ENCODE assay signal across 2 cellular contexts in the genomic region with DNA sequence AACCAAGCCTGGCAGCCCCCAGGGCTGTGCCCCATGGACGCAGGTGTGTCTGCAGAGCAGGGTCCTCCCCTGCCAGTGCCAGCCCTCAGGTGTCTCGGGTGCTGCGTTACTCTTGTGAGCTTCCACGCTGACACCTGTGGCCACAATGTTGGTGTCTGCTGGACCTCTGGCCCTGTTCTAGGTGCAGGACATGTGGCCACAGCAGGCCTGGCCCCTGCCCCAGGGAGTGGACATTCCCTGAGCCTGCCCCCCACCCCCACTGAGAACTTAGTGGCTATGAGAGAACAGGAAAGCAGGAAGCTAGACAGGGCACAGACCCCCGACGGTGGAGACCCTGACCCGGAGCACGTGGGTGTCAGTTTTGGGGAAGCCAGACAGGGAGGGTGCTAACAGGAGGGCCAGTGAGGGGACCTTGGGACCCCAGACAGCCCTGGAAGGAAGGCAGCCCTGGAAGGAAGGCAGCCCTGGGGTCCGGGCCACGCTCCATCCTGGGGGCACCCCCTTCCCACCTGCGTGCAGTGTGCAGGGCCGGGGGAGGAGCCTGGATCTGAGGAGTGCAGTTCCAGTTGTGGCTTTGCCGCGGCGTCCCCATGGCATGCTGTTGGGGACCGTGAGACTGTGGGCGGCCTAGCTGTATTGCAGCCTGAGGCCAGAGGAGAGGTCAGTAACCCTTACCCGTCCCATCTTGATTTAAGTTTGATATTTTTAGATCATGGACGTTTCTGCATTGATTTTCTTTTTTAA.
TF ChIP-seq lines count a peak whose summit lies in the region.

No MANE protein-coding gene starts in this region.

TF ChIP-seq in K562, 482 proteins besides CTCF, POLR2A, EP300 and RAD21:
- TF ChIP-seq POLR2G (IDR thresholded peaks at IDR 0.05; ENCODE audit: low read depth, low read length) (0 out of 2 replicates have a peak, but pooled peaks have one; percentile 49), ZNF143 (CRISPR knock-in tag; IDR thresholded peaks at IDR 0.05) (no peak)

TF ChIP-seq in HepG2, 621 proteins besides CTCF, POLR2A, EP300 and RAD21 (continues in another document):
- TF ChIP-seq GATAD1 (CRISPR knock-in tag; IDR thresholded peaks at IDR 0.05) (no peak), GABPA (IDR thresholded peaks at IDR 0.05; ENCODE audit: low read depth, low read length) (0 out of 2 replicates have a peak, but pooled peaks have one; percentile 3), GABPA (CRISPR knock-in tag; IDR thresholded peaks at IDR 0.05; ENCODE audit: low read depth) (no peak), JDP2 (CRISPR knock-in tag; IDR thresholded peaks at IDR 0.05; ENCODE audit: borderline replicate concordance) (no peak), IKZF1 (IDR thresholded peaks at IDR 0.05) (no peak), ZMYM3 (CRISPR knock-in tag; IDR thresholded peaks at IDR 0.05) (no peak; the same call in none of the 2 replicates), CREM (IDR thresholded peaks at IDR 0.05) (no peak), CREM (CRISPR knock-in tag; IDR thresholded peaks at IDR 0.05) (no peak), ZNF484 (CRISPR knock-in tag; IDR thresholded peaks at IDR 0.05; ENCODE audit: borderline replicate concordance, low read depth) (no peak), ELF3 (CRISPR knock-in tag; IDR thresholded peaks at IDR 0.05) (no peak), CENPX (CRISPR knock-in tag; IDR thresholded peaks at IDR 0.05) (no peak), FOXK2 (IDR thresholded peaks at IDR 0.05) (no peak), ZFP62 (CRISPR knock-in tag; IDR thresholded peaks at IDR 0.05) (no peak), PAF1 (CRISPR knock-in tag; IDR thresholded peaks at IDR 0.05) (no peak), ZNF138 (CRISPR knock-in tag; IDR thresholded peaks at IDR 0.05; ENCODE audit: low read depth) (no peak), TGIF2 (CRISPR knock-in tag; IDR thresholded peaks at IDR 0.05) (no peak), ZNF737 (CRISPR knock-in tag; IDR thresholded peaks at IDR 0.05; ENCODE audit: borderline replicate concordance) (no peak), ZFP36L1 (CRISPR knock-in tag; IDR thresholded peaks at IDR 0.05) (no peak), DPF2 (CRISPR knock-in tag; IDR thresholded peaks at IDR 0.05; ENCODE audit: borderline replicate concordance, low read depth) (no peak), ZNF616 (CRISPR knock-in tag; IDR thresholded peaks at IDR 0.05; ENCODE audit: low read depth) (no peak), SPEN (CRISPR knock-in tag; IDR thresholded peaks at IDR 0.05; ENCODE audit: low read depth) (0 out of 2 replicates have a peak, but pooled peaks have one; percentile 11), ZKSCAN8 (CRISPR knock-in tag; IDR thresholded peaks at IDR 0.05; ENCODE audit: borderline replicate concordance) (no peak), ZNF605 (CRISPR knock-in tag; IDR thresholded peaks at IDR 0.05) (no peak), MIXL1 (CRISPR knock-in tag; IDR thresholded peaks at IDR 0.05) (no peak), MAF1 (CRISPR knock-in tag; IDR thresholded peaks at IDR 0.05; ENCODE audit: borderline replicate concordance) (no peak), ZNF746 (CRISPR knock-in tag; IDR thresholded peaks at IDR 0.05) (no peak)
- TF ChIP-seq, protein P1, sequence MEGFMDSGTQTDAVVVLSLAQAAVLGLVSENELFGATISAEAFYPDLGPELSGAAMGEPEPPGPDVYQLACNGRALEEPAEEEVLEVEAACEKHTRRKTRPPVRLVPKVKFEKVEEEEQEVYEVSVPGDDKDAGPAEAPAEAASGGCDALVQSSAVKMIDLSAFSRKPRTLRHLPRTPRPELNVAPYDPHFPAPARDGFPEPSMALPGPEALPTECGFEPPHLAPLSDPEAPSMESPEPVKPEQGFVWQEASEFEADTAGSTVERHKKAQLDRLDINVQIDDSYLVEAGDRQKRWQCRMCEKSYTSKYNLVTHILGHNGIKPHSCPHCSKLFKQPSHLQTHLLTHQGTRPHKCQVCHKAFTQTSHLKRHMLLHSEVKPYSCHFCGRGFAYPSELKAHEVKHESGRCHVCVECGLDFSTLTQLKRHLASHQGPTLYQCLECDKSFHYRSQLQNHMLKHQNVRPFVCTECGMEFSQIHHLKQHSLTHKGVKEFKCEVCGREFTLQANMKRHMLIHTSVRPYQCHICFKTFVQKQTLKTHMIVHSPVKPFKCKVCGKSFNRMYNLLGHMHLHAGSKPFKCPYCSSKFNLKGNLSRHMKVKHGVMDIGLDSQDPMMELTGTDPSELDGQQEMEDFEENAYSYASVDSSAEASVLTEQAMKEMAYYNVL (CRISPR knock-in tag; IDR thresholded peaks at IDR 0.05; ENCODE audit: borderline replicate concordance): no peak
- TF ChIP-seq, protein P2, sequence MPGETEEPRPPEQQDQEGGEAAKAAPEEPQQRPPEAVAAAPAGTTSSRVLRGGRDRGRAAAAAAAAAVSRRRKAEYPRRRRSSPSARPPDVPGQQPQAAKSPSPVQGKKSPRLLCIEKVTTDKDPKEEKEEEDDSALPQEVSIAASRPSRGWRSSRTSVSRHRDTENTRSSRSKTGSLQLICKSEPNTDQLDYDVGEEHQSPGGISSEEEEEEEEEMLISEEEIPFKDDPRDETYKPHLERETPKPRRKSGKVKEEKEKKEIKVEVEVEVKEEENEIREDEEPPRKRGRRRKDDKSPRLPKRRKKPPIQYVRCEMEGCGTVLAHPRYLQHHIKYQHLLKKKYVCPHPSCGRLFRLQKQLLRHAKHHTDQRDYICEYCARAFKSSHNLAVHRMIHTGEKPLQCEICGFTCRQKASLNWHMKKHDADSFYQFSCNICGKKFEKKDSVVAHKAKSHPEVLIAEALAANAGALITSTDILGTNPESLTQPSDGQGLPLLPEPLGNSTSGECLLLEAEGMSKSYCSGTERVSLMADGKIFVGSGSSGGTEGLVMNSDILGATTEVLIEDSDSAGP (CRISPR knock-in tag; IDR thresholded peaks at IDR 0.05; ENCODE audit: borderline replicate concordance): peak; percentile 48; the same call in 1 of the 2 replicates
- TF ChIP-seq, protein P3, sequence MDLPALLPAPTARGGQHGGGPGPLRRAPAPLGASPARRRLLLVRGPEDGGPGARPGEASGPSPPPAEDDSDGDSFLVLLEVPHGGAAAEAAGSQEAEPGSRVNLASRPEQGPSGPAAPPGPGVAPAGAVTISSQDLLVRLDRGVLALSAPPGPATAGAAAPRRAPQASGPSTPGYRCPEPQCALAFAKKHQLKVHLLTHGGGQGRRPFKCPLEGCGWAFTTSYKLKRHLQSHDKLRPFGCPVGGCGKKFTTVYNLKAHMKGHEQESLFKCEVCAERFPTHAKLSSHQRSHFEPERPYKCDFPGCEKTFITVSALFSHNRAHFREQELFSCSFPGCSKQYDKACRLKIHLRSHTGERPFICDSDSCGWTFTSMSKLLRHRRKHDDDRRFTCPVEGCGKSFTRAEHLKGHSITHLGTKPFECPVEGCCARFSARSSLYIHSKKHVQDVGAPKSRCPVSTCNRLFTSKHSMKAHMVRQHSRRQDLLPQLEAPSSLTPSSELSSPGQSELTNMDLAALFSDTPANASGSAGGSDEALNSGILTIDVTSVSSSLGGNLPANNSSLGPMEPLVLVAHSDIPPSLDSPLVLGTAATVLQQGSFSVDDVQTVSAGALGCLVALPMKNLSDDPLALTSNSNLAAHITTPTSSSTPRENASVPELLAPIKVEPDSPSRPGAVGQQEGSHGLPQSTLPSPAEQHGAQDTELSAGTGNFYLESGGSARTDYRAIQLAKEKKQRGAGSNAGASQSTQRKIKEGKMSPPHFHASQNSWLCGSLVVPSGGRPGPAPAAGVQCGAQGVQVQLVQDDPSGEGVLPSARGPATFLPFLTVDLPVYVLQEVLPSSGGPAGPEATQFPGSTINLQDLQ (CRISPR knock-in tag; IDR thresholded peaks at IDR 0.05): no peak
- TF ChIP-seq, protein P4, sequence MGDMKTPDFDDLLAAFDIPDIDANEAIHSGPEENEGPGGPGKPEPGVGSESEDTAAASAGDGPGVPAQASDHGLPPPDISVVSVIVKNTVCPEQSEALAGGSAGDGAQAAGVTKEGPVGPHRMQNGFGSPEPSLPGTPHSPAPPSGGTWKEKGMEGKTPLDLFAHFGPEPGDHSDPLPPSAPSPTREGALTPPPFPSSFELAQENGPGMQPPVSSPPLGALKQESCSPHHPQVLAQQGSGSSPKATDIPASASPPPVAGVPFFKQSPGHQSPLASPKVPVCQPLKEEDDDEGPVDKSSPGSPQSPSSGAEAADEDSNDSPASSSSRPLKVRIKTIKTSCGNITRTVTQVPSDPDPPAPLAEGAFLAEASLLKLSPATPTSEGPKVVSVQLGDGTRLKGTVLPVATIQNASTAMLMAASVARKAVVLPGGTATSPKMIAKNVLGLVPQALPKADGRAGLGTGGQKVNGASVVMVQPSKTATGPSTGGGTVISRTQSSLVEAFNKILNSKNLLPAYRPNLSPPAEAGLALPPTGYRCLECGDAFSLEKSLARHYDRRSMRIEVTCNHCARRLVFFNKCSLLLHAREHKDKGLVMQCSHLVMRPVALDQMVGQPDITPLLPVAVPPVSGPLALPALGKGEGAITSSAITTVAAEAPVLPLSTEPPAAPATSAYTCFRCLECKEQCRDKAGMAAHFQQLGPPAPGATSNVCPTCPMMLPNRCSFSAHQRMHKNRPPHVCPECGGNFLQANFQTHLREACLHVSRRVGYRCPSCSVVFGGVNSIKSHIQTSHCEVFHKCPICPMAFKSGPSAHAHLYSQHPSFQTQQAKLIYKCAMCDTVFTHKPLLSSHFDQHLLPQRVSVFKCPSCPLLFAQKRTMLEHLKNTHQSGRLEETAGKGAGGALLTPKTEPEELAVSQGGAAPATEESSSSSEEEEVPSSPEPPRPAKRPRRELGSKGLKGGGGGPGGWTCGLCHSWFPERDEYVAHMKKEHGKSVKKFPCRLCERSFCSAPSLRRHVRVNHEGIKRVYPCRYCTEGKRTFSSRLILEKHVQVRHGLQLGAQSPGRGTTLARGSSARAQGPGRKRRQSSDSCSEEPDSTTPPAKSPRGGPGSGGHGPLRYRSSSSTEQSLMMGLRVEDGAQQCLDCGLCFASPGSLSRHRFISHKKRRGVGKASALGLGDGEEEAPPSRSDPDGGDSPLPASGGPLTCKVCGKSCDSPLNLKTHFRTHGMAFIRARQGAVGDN (CRISPR knock-in tag; IDR thresholded peaks at IDR 0.05): peak; percentile 75
- TF ChIP-seq, protein P5, sequence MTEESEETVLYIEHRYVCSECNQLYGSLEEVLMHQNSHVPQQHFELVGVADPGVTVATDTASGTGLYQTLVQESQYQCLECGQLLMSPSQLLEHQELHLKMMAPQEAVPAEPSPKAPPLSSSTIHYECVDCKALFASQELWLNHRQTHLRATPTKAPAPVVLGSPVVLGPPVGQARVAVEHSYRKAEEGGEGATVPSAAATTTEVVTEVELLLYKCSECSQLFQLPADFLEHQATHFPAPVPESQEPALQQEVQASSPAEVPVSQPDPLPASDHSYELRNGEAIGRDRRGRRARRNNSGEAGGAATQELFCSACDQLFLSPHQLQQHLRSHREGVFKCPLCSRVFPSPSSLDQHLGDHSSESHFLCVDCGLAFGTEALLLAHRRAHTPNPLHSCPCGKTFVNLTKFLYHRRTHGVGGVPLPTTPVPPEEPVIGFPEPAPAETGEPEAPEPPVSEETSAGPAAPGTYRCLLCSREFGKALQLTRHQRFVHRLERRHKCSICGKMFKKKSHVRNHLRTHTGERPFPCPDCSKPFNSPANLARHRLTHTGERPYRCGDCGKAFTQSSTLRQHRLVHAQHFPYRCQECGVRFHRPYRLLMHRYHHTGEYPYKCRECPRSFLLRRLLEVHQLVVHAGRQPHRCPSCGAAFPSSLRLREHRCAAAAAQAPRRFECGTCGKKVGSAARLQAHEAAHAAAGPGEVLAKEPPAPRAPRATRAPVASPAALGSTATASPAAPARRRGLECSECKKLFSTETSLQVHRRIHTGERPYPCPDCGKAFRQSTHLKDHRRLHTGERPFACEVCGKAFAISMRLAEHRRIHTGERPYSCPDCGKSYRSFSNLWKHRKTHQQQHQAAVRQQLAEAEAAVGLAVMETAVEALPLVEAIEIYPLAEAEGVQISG (CRISPR knock-in tag; IDR thresholded peaks at IDR 0.05): peak; percentile 3; the same call in 1 of the 2 replicates
- TF ChIP-seq, protein P6, sequence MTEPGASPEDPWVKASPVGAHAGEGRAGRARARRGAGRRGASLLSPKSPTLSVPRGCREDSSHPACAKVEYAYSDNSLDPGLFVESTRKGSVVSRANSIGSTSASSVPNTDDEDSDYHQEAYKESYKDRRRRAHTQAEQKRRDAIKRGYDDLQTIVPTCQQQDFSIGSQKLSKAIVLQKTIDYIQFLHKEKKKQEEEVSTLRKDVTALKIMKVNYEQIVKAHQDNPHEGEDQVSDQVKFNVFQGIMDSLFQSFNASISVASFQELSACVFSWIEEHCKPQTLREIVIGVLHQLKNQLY (CRISPR knock-in tag; IDR thresholded peaks at IDR 0.05): no peak
- TF ChIP-seq, protein P7, sequence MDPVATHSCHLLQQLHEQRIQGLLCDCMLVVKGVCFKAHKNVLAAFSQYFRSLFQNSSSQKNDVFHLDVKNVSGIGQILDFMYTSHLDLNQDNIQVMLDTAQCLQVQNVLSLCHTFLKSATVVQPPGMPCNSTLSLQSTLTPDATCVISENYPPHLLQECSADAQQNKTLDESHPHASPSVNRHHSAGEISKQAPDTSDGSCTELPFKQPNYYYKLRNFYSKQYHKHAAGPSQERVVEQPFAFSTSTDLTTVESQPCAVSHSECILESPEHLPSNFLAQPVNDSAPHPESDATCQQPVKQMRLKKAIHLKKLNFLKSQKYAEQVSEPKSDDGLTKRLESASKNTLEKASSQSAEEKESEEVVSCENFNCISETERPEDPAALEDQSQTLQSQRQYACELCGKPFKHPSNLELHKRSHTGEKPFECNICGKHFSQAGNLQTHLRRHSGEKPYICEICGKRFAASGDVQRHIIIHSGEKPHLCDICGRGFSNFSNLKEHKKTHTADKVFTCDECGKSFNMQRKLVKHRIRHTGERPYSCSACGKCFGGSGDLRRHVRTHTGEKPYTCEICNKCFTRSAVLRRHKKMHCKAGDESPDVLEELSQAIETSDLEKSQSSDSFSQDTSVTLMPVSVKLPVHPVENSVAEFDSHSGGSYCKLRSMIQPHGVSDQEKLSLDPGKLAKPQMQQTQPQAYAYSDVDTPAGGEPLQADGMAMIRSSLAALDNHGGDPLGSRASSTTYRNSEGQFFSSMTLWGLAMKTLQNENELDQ (CRISPR knock-in tag; IDR thresholded peaks at IDR 0.05; ENCODE audit: borderline replicate concordance): no peak
- TF ChIP-seq, protein P8, sequence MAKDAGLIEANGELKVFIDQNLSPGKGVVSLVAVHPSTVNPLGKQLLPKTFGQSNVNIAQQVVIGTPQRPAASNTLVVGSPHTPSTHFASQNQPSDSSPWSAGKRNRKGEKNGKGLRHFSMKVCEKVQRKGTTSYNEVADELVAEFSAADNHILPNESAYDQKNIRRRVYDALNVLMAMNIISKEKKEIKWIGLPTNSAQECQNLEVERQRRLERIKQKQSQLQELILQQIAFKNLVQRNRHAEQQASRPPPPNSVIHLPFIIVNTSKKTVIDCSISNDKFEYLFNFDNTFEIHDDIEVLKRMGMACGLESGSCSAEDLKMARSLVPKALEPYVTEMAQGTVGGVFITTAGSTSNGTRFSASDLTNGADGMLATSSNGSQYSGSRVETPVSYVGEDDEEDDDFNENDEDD (CRISPR knock-in tag; IDR thresholded peaks at IDR 0.05; ENCODE audit: borderline replicate concordance): no peak
- TF ChIP-seq, protein P9, sequence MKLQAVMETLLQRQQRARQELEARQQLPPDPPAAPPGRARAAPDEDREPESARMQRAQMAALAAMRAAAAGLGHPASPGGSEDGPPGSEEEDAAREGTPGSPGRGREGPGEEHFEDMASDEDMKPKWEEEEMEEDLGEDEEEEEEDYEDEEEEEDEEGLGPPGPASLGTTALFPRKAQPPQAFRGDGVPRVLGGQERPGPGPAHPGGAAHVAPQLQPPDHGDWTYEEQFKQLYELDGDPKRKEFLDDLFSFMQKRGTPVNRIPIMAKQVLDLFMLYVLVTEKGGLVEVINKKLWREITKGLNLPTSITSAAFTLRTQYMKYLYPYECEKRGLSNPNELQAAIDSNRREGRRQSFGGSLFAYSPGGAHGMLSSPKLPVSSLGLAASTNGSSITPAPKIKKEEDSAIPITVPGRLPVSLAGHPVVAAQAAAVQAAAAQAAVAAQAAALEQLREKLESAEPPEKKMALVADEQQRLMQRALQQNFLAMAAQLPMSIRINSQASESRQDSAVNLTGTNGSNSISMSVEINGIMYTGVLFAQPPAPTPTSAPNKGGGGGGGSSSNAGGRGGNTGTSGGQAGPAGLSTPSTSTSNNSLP (IDR thresholded peaks at IDR 0.05; ENCODE audit: low read depth, low read length): no peak
